20 cellular contexts compared by ENCODE assay signal in the genomic region with DNA sequence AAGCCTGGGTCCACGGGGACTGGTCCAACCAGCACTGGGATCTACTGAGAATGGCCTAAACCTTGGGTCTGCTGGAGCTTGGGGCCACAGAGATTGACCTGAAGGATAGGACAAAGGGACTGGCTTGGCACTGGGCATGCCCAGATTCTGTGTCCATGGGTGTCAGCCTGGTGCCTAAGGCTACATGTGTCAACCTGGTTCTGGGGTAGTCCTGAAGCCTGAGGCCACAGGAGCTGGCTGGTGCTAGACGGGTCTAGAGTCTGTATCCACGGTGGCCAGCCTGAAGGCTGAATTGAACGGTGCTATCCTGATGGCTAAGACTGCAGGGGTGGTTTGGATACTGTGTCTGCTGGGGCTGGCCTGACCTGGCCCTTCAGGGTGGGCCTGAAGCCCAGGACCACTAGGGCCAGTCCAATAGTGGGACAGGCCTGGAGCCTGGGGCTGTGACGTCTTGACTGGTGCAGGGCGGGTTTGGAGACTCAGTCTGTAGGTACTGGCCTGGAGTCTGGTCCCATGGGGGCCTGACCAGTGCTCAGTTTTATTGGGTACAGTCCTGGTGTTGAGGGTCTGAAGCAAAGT.
A peak's percentile ranks its signal among the peaks of the same experiment; 100 is the strongest.
DNase-seq lines count a peak whose midpoint lies in the region; ATAC-seq, FAIRE-seq and TF ChIP-seq lines count a peak whose summit lies in the region.
"Had no signal": no experiment of that assay in that cellular context is flagged by ENCODE, and none has a peak within 500 bp of the region (broad histone marks: within the 10 kb centered on the region; RNA-seq: fewer than 3 reads in every experiment).

No MANE protein-coding gene starts in this region.

- H3K9me3 Mint-ChIP-seq in activated CD4-positive, alpha-beta memory T cell treated with anti-CD3 and anti-CD28 coated beads for 36 hours = peaks cover 20% of the 10 kb centered on the region

- no peak overlapping the region for H2BK5ac ChIP-seq in neuronal stem cell (ENCODE audit: low read length)

- H2BK120ac ChIP-seq in neuronal stem cell (ENCODE audit: low read depth, low read length) = peak overlapping the region; percentile 35

- H2BK12ac ChIP-seq in neuronal stem cell (ENCODE audit: low read length) = no peak overlapping the region

- H4K91ac ChIP-seq in neuronal stem cell (ENCODE audit: low read depth, low read length, poor library complexity) = no peak overlapping the region

- H3K9ac ChIP-seq in kidney (ENCODE audit: low read length in 2 of 2) = no peak overlapping the region
- H3K9ac ChIP-seq in neuronal stem cell (ENCODE audit: low read depth, low read length, poor library complexity) = no peak overlapping the region
- H3K9ac ChIP-seq: GM23248 had no signal

- no peak for TF ChIP-seq EP300 in upper lobe of left lung (IDR thresholded peaks at IDR 0.05)

- H3K27me3 ChIP-seq in neuronal stem cell (ENCODE audit: control insufficient read depth in 3 of 3, insufficient read depth in 3 of 3, low read depth in 1 of 3, low read length in 3 of 3) (no peaks in the 10 kb centered on the region), upper lobe of left lung (no peaks in the 10 kb centered on the region), WERI-Rb-1 (ENCODE audit: insufficient read depth, low read depth, severe bottlenecking) (peaks cover 39% of the 10 kb centered on the region)

- WGBS in neuronal stem cell (ENCODE audit: extremely low coverage in 2 of 2, insufficient read length in 2 of 2, insufficient replicate concordance in 1 of 2), 2 donors = no CpG with 5 or more reads among the region's 6 CpGs
- WGBS in upper lobe of left lung, 2 donors = 93 to 97% methylated on average over 6 of the region's 6 CpGs

- no peak overlapping the region for H3K27ac Mint-ChIP-seq in activated CD4-positive, alpha-beta memory T cell treated with anti-CD3 and anti-CD28 coated beads for 36 hours

- H3K4me1 Mint-ChIP-seq in activated CD4-positive, alpha-beta memory T cell treated with anti-CD3 and anti-CD28 coated beads for 36 hours (ENCODE audit: low read depth) = no peaks in the 10 kb centered on the region
- H3K4me1 Mint-ChIP-seq: CD4-positive, alpha-beta memory T cell had no signal

- H3K18ac ChIP-seq in neuronal stem cell (ENCODE audit: low read length) = no peak overlapping the region

- no peak overlapping the region for H3K23ac ChIP-seq in neuronal stem cell (ENCODE audit: low read depth, low read length, poor library complexity)

- H2AK5ac ChIP-seq in neuronal stem cell (ENCODE audit: low read depth, low read length) = peak overlapping the region; percentile 51

- TF ChIP-seq CTCF in kidney (IDR thresholded peaks at IDR 0.05; ENCODE audit: borderline replicate concordance, extremely low read depth, insufficient read depth) (no peak), upper lobe of left lung (IDR thresholded peaks at IDR 0.05) (no peak), WERI-Rb-1 (IDR thresholded peaks at IDR 0.05; ENCODE audit: low read depth, low read length) (no peak), D721Med (IDR thresholded peaks at IDR 0.05; ENCODE audit: insufficient read depth, missing control alignments) (no peak)

- FAIRE-seq in kidney (lab: Jason Lieb, UNC) (no peak), D721Med (lab: Jason Lieb, UNC) (no peak)
- FAIRE-seq: G401.6, GM12892, GM19239, H1 had no signal

- no peak overlapping the region for H3K4me2 ChIP-seq in neuronal stem cell (ENCODE audit: insufficient read depth, low read length, poor library complexity, severe bottlenecking)

- H3K9me3 ChIP-seq in kidney (ENCODE audit: control insufficient read depth in 1 of 2, low read length in 2 of 2) = peaks cover 0 to 4% of the 10 kb centered on the region in 2 donors
- peaks cover 0 to 5% of the 10 kb centered on the region in 2 donors for H3K9me3 ChIP-seq in neuronal stem cell (replicated peaks in 1 of 2; ENCODE audit: control insufficient read depth in 2 of 2, insufficient read depth in 1 of 2, low read depth in 1 of 2, low read length in 2 of 2)
- peaks cover 5 to 12% (median 8%) of the 10 kb centered on the region in 4 donors for H3K9me3 ChIP-seq in upper lobe of left lung
- peaks cover 10% of the 10 kb centered on the region for H3K9me3 ChIP-seq in WERI-Rb-1 (ENCODE audit: severe bottlenecking)

- H3K4me3 ChIP-seq in kidney (ENCODE audit: low read length in 2 of 2) = no peak overlapping the region
- no peak overlapping the region for H3K4me3 ChIP-seq in neuronal stem cell (ENCODE audit: low read length in 2 of 2)
- no peak overlapping the region for H3K4me3 ChIP-seq in upper lobe of left lung
- no peak overlapping the region for H3K4me3 ChIP-seq in WERI-Rb-1 (ENCODE audit: low read depth, low read length)
- H3K4me3 ChIP-seq: GM23248 had no signal

- H3K36me3 ChIP-seq in kidney (ENCODE audit: control insufficient read depth in 1 of 2, insufficient read depth in 2 of 2, low read length in 2 of 2) = no peaks in the 10 kb centered on the region
- H3K36me3 ChIP-seq in neuronal stem cell (replicated peaks in 1 of 2; ENCODE audit: control insufficient read depth in 2 of 2, insufficient read depth in 2 of 2, low read length in 2 of 2) = no peaks in the 10 kb centered on the region
- H3K36me3 ChIP-seq in upper lobe of left lung = no peaks in the 10 kb centered on the region
- no peaks in the 10 kb centered on the region for H3K36me3 ChIP-seq in WERI-Rb-1

- no peak overlapping the region for H4K8ac ChIP-seq in neuronal stem cell (ENCODE audit: low read depth, low read length)

- no peak overlapping the region for H3K14ac ChIP-seq in neuronal stem cell (ENCODE audit: low read length)

- H2AFZ ChIP-seq in neuronal stem cell (ENCODE audit: low read length) = no peak overlapping the region
- H2AFZ ChIP-seq: GM23248 had no signal

- H3K27ac ChIP-seq in kidney (ENCODE audit: low read depth in 2 of 2, low read length in 2 of 2) (no peak overlapping the region), neuronal stem cell (replicated peaks; ENCODE audit: low read length) (no peak overlapping the region), upper lobe of left lung (no peak overlapping the region), WERI-Rb-1 (no peak overlapping the region)
- H3K27ac ChIP-seq: GM23248 had no signal

- DNase-seq in kidney (peak; percentile 39), neuronal stem cell (ENCODE audit: low spot score) (no peak), upper lobe of left lung (no peak), WERI-Rb-1 (no peak), D721Med (ENCODE audit: insufficient read length, low spot score) (no peak)
- DNase-seq in activated CD4-positive, alpha-beta memory T cell treated with anti-CD3 and anti-CD28 coated beads for 36 hours = no peak
- DNase-seq: C1 segment of cervical spinal cord; Calu3; CD4-positive, alpha-beta memory T cell; COR-L47; DMS153; DND-41; GM23248; H7; HCEC 1CT had no signal

- peaks cover 7% of the 10 kb centered on the region for H3K27me3 Mint-ChIP-seq in activated CD4-positive, alpha-beta memory T cell treated with anti-CD3 and anti-CD28 coated beads for 36 hours

- intact Hi-C loops in kidney (cut with DNase I) = no loop called here
- intact Hi-C loops in activated CD4-positive, alpha-beta memory T cell treated with anti-CD3 and anti-CD28 coated beads for 36 hours (cut with micrococcal nuclease) = no loop called here

- no peak overlapping the region for H3K4me3 Mint-ChIP-seq in activated CD4-positive, alpha-beta memory T cell treated with anti-CD3 and anti-CD28 coated beads for 36 hours
- H3K4me3 Mint-ChIP-seq: CD4-positive, alpha-beta memory T cell had no signal

- H3K4me1 ChIP-seq in kidney (ENCODE audit: control insufficient read depth in 1 of 2, insufficient read depth in 1 of 2, low read depth in 1 of 2, low read length in 2 of 2) = no peaks in the 10 kb centered on the region
- no peaks in the 10 kb centered on the region for H3K4me1 ChIP-seq in neuronal stem cell (ENCODE audit: control insufficient read depth in 2 of 2, insufficient read depth in 1 of 2, low read depth in 1 of 2, low read length in 2 of 2)
- no peaks in the 10 kb centered on the region for H3K4me1 ChIP-seq in upper lobe of left lung

- CTCF ChIA-PET in activated CD4-positive, alpha-beta memory T cell treated with anti-CD3 and anti-CD28 coated beads for 36 hours (lab: Charles Lee) = no interaction called here

- no peak overlapping the region for H2BK15ac ChIP-seq in neuronal stem cell (ENCODE audit: low read length)

- POLR2A ChIA-PET in activated CD4-positive, alpha-beta memory T cell treated with anti-CD3 and anti-CD28 coated beads for 36 hours (lab: Charles Lee) = no interaction called here

- no peak for TF ChIP-seq POLR2A in upper lobe of left lung (IDR thresholded peaks at IDR 0.05)

- H3K79me1 ChIP-seq in neuronal stem cell (ENCODE audit: low read depth, low read length) = no peaks in the 10 kb centered on the region

- no peak overlapping the region for H3K4ac ChIP-seq in neuronal stem cell (ENCODE audit: low read length)

- ATAC-seq in esophagus mucosa = peak; percentile 13
- ATAC-seq in upper lobe of left lung (ENCODE audit: low FRiP score in 2 of 2) = peak; percentile 12 to 45

- H3K36me3 Mint-ChIP-seq in activated CD4-positive, alpha-beta memory T cell treated with anti-CD3 and anti-CD28 coated beads for 36 hours = no peaks in the 10 kb centered on the region
